In genomic region chr7:43735403-43735801, GRCh38 we compare ENCODE assay signal across 11 cellular contexts. TPM values are rescaled to one million over a fixed set of nuclear protein-coding genes. Genes with fewer than 3 reads are reported as not detected.
DNase-seq lines count a peak whose midpoint lies in the region; ATAC-seq and TF ChIP-seq lines count a peak whose summit lies in the region.
"Had no signal": no experiment of that assay in that cellular context is flagged by ENCODE, and none has a peak within 500 bp of the region (broad histone marks: within the 10 kb centered on the region; RNA-seq: fewer than 3 reads in every experiment).

No MANE protein-coding gene starts in this region.

- ATAC-seq in GM18505 (IDR thresholded peaks at IDR 0.05; ENCODE audit: unreplicated experiment) (peak; percentile 19), GM19035 (IDR thresholded peaks at IDR 0.05; ENCODE audit: unreplicated experiment) (peak; percentile 17), HG02840 (IDR thresholded peaks at IDR 0.05; ENCODE audit: low FRiP score, unreplicated experiment) (peak; percentile 21)
- ATAC-seq in naive thymus-derived CD8-positive, alpha-beta T cell, result no peak

- H3K27ac Mint-ChIP-seq in naive thymus-derived CD8-positive, alpha-beta T cell, result no peak overlapping the region
- H3K27ac Mint-ChIP-seq: neural progenitor cell had no signal

- H3K27me3 ChIP-seq in HL-60 (ENCODE audit: insufficient read depth, poor library complexity, severe bottlenecking) (no peaks in the 10 kb centered on the region), right atrium auricular region (no peaks in the 10 kb centered on the region)
- H3K27me3 ChIP-seq: neural progenitor cell had no signal

- no peaks in the 10 kb centered on the region for H3K9me3 Mint-ChIP-seq in naive thymus-derived CD8-positive, alpha-beta T cell
- H3K9me3 Mint-ChIP-seq: neural progenitor cell had no signal

- intact Hi-C loops in head of caudate nucleus (cut with DNase I), result loop anchor here (10.0 kb wide), 1 partner anchor 99 kb away; no protein-coding TSS in a partner anchor

- no peaks in the 10 kb centered on the region for H3K4me1 ChIP-seq in right atrium auricular region
- H3K4me1 ChIP-seq: neural progenitor cell had no signal

- peak overlapping the region; percentile 60; the same call in 1 of the 2 replicates for H3K27ac ChIP-seq in HL-60 (replicated peaks)
- H3K27ac ChIP-seq in right atrium auricular region, result no peak overlapping the region
- H3K27ac ChIP-seq: neural progenitor cell had no signal

- POLR2A ChIA-PET in naive thymus-derived CD8-positive, alpha-beta T cell (lab: Charles Lee), result no interaction called here

- no peak for TF ChIP-seq POLR2A in GM18505 (IDR thresholded peaks at IDR 0.05; ENCODE audit: borderline replicate concordance, extremely low read depth, insufficient read depth, insufficient read length)

- DNase-seq in HL-60 (ENCODE audit: low read depth in 1 of 2, low spot score in 1 of 2), result no peak
- DNase-seq in head of caudate nucleus, result no peak
- no peak for DNase-seq in activated CD8-positive, alpha-beta memory T cell treated with anti-CD3 and anti-CD28 coated beads for 24 hours
- no peak for DNase-seq in naive thymus-derived CD8-positive, alpha-beta T cell
- no peak for DNase-seq in right atrium auricular region (ENCODE audit: low spot score)
- DNase-seq: C1 segment of cervical spinal cord; effector CD8-positive, alpha-beta T cell had no signal

- no peak overlapping the region for H3K4me3 ChIP-seq in HL-60 (replicated peaks; ENCODE audit: insufficient read depth, low read length)
- no peak overlapping the region for H3K4me3 ChIP-seq in right atrium auricular region
- H3K4me3 ChIP-seq: neural progenitor cell had no signal

- H3K4me1 Mint-ChIP-seq in naive thymus-derived CD8-positive, alpha-beta T cell, result peaks cover 0 to 2% (median under 1%) of the 10 kb centered on the region in 4 donors

- H3K36me3 Mint-ChIP-seq in naive thymus-derived CD8-positive, alpha-beta T cell, result no peaks in the 10 kb centered on the region
- H3K36me3 Mint-ChIP-seq: neural progenitor cell had no signal

- no peak overlapping the region for H3K4me3 Mint-ChIP-seq in naive thymus-derived CD8-positive, alpha-beta T cell
- H3K4me3 Mint-ChIP-seq: neural progenitor cell had no signal

- no peaks in the 10 kb centered on the region for H3K36me3 ChIP-seq in right atrium auricular region
- H3K36me3 ChIP-seq: neural progenitor cell had no signal

- H3K9me3 ChIP-seq in right atrium auricular region, result no peaks in the 10 kb centered on the region

- peaks cover 0 to 2% (median 0%) of the 10 kb centered on the region in 5 donors for H3K27me3 Mint-ChIP-seq in naive thymus-derived CD8-positive, alpha-beta T cell

- TF ChIP-seq CTCF in HL-60 (IDR thresholded peaks at IDR 0.05; ENCODE audit: insufficient read depth, low read length) (no peak), right atrium auricular region (IDR thresholded peaks at IDR 0.05) (no peak)

RNA-seq across cellular contexts. Expression of gene COA1, which starts 6.1 kb away (rescaled TPM):
- total RNA-seq in naive thymus-derived CD8-positive, alpha-beta T cell, result 100 to 1,000 TPM; 215 to 219 TPM
- polyA plus RNA-seq in naive thymus-derived CD8-positive, alpha-beta T cell, result 100 to 1,000 TPM; 102 to 121 (median 104) TPM
- 10 to 100 TPM; 53.6 to 56.0 TPM for total RNA-seq in right atrium auricular region

RNA-seq across cellular contexts. Expression of gene BLVRA, which starts 23.1 kb away (rescaled TPM):
- total RNA-seq in naive thymus-derived CD8-positive, alpha-beta T cell, result 10 to 100 TPM in 1 of 2 experiments, 1 to 10 TPM in 1; 9.6 to 13.5 TPM
- polyA plus RNA-seq in naive thymus-derived CD8-positive, alpha-beta T cell, result 10 to 100 TPM; 17.8 to 33.8 (median 20.2) TPM
- 10 to 100 TPM; 29.6 to 54.8 TPM for total RNA-seq in right atrium auricular region

Comparison
In these comparisons a context has a peak if more than half of its experiments do, and no peak if none do; other contexts are left out.
1. ATAC-seq: peak in GM18505 (single experiment), GM19035 (single experiment) and HG02840 (single experiment); none in naive thymus-derived CD8-positive, alpha-beta T cell (0 of 2).